ENCODE assay signal across 17 cellular contexts in the genomic region with DNA sequence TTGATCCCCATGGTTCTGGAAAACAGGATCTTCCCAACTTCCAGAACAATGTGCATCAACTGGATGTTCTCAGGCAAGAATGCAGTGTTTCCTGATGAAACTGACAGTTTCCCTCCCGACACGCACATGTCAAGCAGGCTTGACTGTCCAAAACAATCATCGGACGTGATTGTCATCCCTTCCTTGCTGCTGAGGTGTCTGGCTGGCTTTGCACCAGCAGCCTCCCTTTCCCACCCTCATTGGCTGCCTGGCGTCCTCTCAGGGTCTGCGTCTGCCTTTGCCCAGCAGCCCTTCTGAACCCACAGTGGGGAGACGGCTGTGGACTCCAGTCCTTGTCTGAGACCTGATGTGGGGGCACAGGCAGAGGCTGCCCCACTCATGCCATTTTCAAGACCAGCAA.
DNase-seq lines count a peak whose midpoint lies in the region; ATAC-seq and TF ChIP-seq lines count a peak whose summit lies in the region.
"Had no signal": no experiment of that assay in that cellular context is flagged by ENCODE, and none has a peak within 500 bp of the region (broad histone marks: within the 10 kb centered on the region; RNA-seq: fewer than 3 reads in every experiment).

No MANE protein-coding gene starts in this region.

- no peaks in the 10 kb centered on the region for H3K9me3 ChIP-seq in adrenal gland (replicated peaks in 1 of 3)
- no peaks in the 10 kb centered on the region for H3K9me3 ChIP-seq in right cardiac atrium (ENCODE audit: control insufficient read depth, low read length)
- H3K9me3 ChIP-seq in skeletal muscle tissue (ENCODE audit: control insufficient read depth in 3 of 3, low read length in 3 of 3), result no peaks in the 10 kb centered on the region
- no peaks in the 10 kb centered on the region for H3K9me3 ChIP-seq in GM23248 (ENCODE audit: low read depth)
- H3K9me3 ChIP-seq: BE2C, SJCRH30 had no signal

- no peaks in the 10 kb centered on the region for H3K27me3 Mint-ChIP-seq in endothelial cell (ENCODE audit: unreplicated experiment)
- no peaks in the 10 kb centered on the region for H3K27me3 Mint-ChIP-seq in activated naive CD4-positive, alpha-beta T cell treated with anti-CD3 and anti-CD28 coated beads for 36 hours (ENCODE audit: low read depth)
- H3K27me3 Mint-ChIP-seq: CD4-positive, alpha-beta T cell; IgD-negative memory B cell had no signal

- in situ Hi-C loops in GM23248 (cut with MboI), result no loop called here

- H3K9ac ChIP-seq in skeletal muscle tissue (ENCODE audit: low read depth in 1 of 3, low read length in 3 of 3), result peak overlapping the region in 2 of 3 donors; percentile 28 to 39
- no peak overlapping the region for H3K9ac ChIP-seq in GM23248

- ATAC-seq in right cardiac atrium (peak; percentile 50 to 63), SK-N-SH treated with all-trans-retinoic acid at 6 μM for 48 hours (no peak)

- no peaks in the 10 kb centered on the region for H3K9me2 ChIP-seq in GM23248 (ENCODE audit: insufficient read depth)

- peak overlapping the region in 2 of 5 donors; percentile 14 to 60 for H3K27ac ChIP-seq in adrenal gland
- peak overlapping the region; percentile 33 for H3K27ac ChIP-seq in right cardiac atrium (ENCODE audit: low read length)
- peak overlapping the region; percentile 58 for H3K27ac ChIP-seq in skeletal muscle tissue (ENCODE audit: low read depth, low read length)
- H3K27ac ChIP-seq in GM23248, result no peak overlapping the region
- H3K27ac ChIP-seq: SJCRH30 had no signal

- H3F3A ChIP-seq in GM23248 (ENCODE audit: insufficient read depth), result peaks cover 13% of the 10 kb centered on the region; the same call in 1 of the 2 replicates

- H3K4me3 ChIP-seq in adrenal gland (no peak overlapping the region), right cardiac atrium (ENCODE audit: low read length) (no peak overlapping the region), skeletal muscle tissue (ENCODE audit: low read length in 3 of 3) (peak overlapping the region in 1 of 3 donors; percentile 41), GM23248 (no peak overlapping the region)
- H3K4me3 ChIP-seq: SJCRH30 had no signal

- H2AFZ ChIP-seq in GM23248, result no peak overlapping the region

- peak in 4 of 7 donors; percentile 18 to 56 (median 38) for DNase-seq in adrenal gland
- DNase-seq in endothelial cell (ENCODE audit: low spot score), result peak; percentile 57
- DNase-seq in right cardiac atrium, result peak; percentile 46 to 58 (median 58)
- no peak for DNase-seq in GM23248
- no peak for DNase-seq in activated naive CD4-positive, alpha-beta T cell treated with anti-CD3 and anti-CD28 coated beads for 36 hours
- DNase-seq in stimulated activated CD4-positive, alpha-beta T cell treated with anti-CD3 and anti-CD28 coated beads, Interleukin-4, amount 100 ng/mL, for 4 hours, result no peak
- DNase-seq: BE2C; Calu3; CD4-positive, alpha-beta T cell; H7; NCI-H1105 treated with DMSO at 0.1 percent for 48 hours; NCI-H187 treated with DMSO at 0.1 percent for 48 hours; NCI-H526 treated with DMSO at 0.1 percent for 48 hours; SJCRH30 had no signal

- H3K4me2 ChIP-seq in GM23248 (ENCODE audit: unreplicated experiment), result no peak overlapping the region

- no peak for TF ChIP-seq POLR2A in adrenal gland (IDR thresholded peaks at IDR 0.05)

- no peak overlapping the region for H3K4me3 Mint-ChIP-seq in endothelial cell (ENCODE audit: unreplicated experiment)
- H3K4me3 Mint-ChIP-seq in activated naive CD4-positive, alpha-beta T cell treated with anti-CD3 and anti-CD28 coated beads for 36 hours, result no peak overlapping the region
- H3K4me3 Mint-ChIP-seq: CD4-positive, alpha-beta T cell; IgD-negative memory B cell had no signal

- peaks cover 7% of the 10 kb centered on the region for H3K36me3 Mint-ChIP-seq in endothelial cell (ENCODE audit: low read depth, unreplicated experiment)
- H3K36me3 Mint-ChIP-seq in activated naive CD4-positive, alpha-beta T cell treated with anti-CD3 and anti-CD28 coated beads for 36 hours (ENCODE audit: low read depth), result peaks cover 6% of the 10 kb centered on the region

- H3K4me1 ChIP-seq in adrenal gland (replicated peaks in 1 of 2) (peaks cover 0 to 18% of the 10 kb centered on the region in 2 donors), right cardiac atrium (ENCODE audit: control insufficient read depth, insufficient read depth, low read length) (peaks cover 18% of the 10 kb centered on the region), skeletal muscle tissue (ENCODE audit: control insufficient read depth in 3 of 3, insufficient read depth in 3 of 3, low read length in 3 of 3) (peaks cover 11 to 26% (median 23%) of the 10 kb centered on the region in 3 donors), GM23248 (ENCODE audit: insufficient read depth) (peaks cover 12% of the 10 kb centered on the region)
- H3K4me1 ChIP-seq: SJCRH30 had no signal

- peak overlapping the region; percentile 98 for H3K27ac Mint-ChIP-seq in endothelial cell (ENCODE audit: unreplicated experiment)
- H3K27ac Mint-ChIP-seq in activated naive CD4-positive, alpha-beta T cell treated with anti-CD3 and anti-CD28 coated beads for 36 hours, result no peak overlapping the region
- H3K27ac Mint-ChIP-seq: CD4-positive, alpha-beta T cell; IgD-negative memory B cell had no signal

- intact Hi-C loops in adrenal gland (cut with DNase I) (no loop called here), right cardiac atrium (cut with DNase I) (loop anchor here in 1 of 4 donors (5.0 kb wide), 1 partner anchor 113 kb away; the partner anchor contains the start of gene MARCHF3)
- intact Hi-C loops in activated naive CD4-positive, alpha-beta T cell treated with anti-CD3 and anti-CD28 coated beads for 36 hours (cut with micrococcal nuclease), result no loop called here

- H3K79me2 ChIP-seq in GM23248 (ENCODE audit: insufficient read depth), result no peaks in the 10 kb centered on the region

- no peaks in the 10 kb centered on the region for H3K27me3 ChIP-seq in adrenal gland
- H3K27me3 ChIP-seq in right cardiac atrium (ENCODE audit: control insufficient read depth, insufficient read depth), result no peaks in the 10 kb centered on the region
- H3K27me3 ChIP-seq in skeletal muscle tissue (ENCODE audit: control insufficient read depth in 3 of 3, insufficient read depth in 3 of 3, low read length in 3 of 3), result no peaks in the 10 kb centered on the region
- H3K27me3 ChIP-seq in GM23248 (replicated peaks; ENCODE audit: insufficient read depth), result no peaks in the 10 kb centered on the region
- H3K27me3 ChIP-seq: BE2C, SJCRH30 had no signal

- H4K20me1 ChIP-seq in GM23248 (ENCODE audit: insufficient read depth), result no peaks in the 10 kb centered on the region

- H3K9me3 Mint-ChIP-seq in endothelial cell (ENCODE audit: unreplicated experiment), result no peaks in the 10 kb centered on the region
- no peaks in the 10 kb centered on the region for H3K9me3 Mint-ChIP-seq in activated naive CD4-positive, alpha-beta T cell treated with anti-CD3 and anti-CD28 coated beads for 36 hours
- H3K9me3 Mint-ChIP-seq: CD4-positive, alpha-beta T cell; IgD-negative memory B cell had no signal

- CTCF ChIA-PET in activated naive CD4-positive, alpha-beta T cell treated with anti-CD3 and anti-CD28 coated beads for 36 hours (lab: Charles Lee), result no interaction called here

- H3K4me1 Mint-ChIP-seq in endothelial cell (ENCODE audit: unreplicated experiment), result peaks cover 60% of the 10 kb centered on the region
- no peaks in the 10 kb centered on the region for H3K4me1 Mint-ChIP-seq in activated naive CD4-positive, alpha-beta T cell treated with anti-CD3 and anti-CD28 coated beads for 36 hours (ENCODE audit: low read depth)

- WGBS in adrenal gland, 4 donors, result 84 to 95% (median 89%) methylated on average over 5 to 7 of the region's 7 CpGs
- WGBS in right cardiac atrium, result 33% methylated on average over 7 of the region's 7 CpGs
- 92 to 93% methylated on average over 7 of the region's 7 CpGs for WGBS in GM23248 (ENCODE audit: low coverage in 1 of 2, low lambda C conversion rate in 2 of 2, missing lambda C conversion rate in 2 of 2), 2 experiments

- no peaks in the 10 kb centered on the region for H3K36me3 ChIP-seq in adrenal gland (replicated peaks in 1 of 2)
- H3K36me3 ChIP-seq in skeletal muscle tissue (ENCODE audit: control insufficient read depth in 3 of 3, insufficient read depth in 3 of 3, low read length in 3 of 3), result peaks cover 7 to 18% (median 8%) of the 10 kb centered on the region in 3 donors
- H3K36me3 ChIP-seq in GM23248 (ENCODE audit: low read depth), result no peaks in the 10 kb centered on the region
- H3K36me3 ChIP-seq: BE2C had no signal

- TF ChIP-seq CTCF in adrenal gland (IDR thresholded peaks at IDR 0.05) (no peak), endothelial cell (IDR thresholded peaks at IDR 0.05; ENCODE audit: unreplicated experiment) (no peak)

TF ChIP-seq in SK-N-SH treated with all-trans-retinoic acid at 6 μM for 48 hours, 23 proteins besides CTCF, POLR2A, EP300 and RAD21 (continues in another document):
- TF ChIP-seq PPARA (CRISPR knock-in tag; IDR thresholded peaks at IDR 0.05; ENCODE audit: borderline replicate concordance), result no peak
- no peak for TF ChIP-seq GLIS3 (CRISPR knock-in tag; IDR thresholded peaks at IDR 0.05)
- no peak for TF ChIP-seq TOX (CRISPR knock-in tag; IDR thresholded peaks at IDR 0.05; ENCODE audit: borderline replicate concordance)
- no peak for TF ChIP-seq CSRNP3 (CRISPR knock-in tag; IDR thresholded peaks at IDR 0.05)
- no peak for TF ChIP-seq RARB (CRISPR knock-in tag; IDR thresholded peaks at IDR 0.05)
- TF ChIP-seq, protein P1, sequence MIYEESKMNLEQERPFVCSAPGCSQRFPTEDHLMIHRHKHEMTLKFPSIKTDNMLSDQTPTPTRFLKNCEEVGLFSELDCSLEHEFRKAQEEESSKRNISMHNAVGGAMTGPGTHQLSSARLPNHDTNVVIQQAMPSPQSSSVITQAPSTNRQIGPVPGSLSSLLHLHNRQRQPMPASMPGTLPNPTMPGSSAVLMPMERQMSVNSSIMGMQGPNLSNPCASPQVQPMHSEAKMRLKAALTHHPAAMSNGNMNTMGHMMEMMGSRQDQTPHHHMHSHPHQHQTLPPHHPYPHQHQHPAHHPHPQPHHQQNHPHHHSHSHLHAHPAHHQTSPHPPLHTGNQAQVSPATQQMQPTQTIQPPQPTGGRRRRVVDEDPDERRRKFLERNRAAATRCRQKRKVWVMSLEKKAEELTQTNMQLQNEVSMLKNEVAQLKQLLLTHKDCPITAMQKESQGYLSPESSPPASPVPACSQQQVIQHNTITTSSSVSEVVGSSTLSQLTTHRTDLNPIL (CRISPR knock-in tag; IDR thresholded peaks at IDR 0.05; ENCODE audit: low read depth), result no peak

Comparison
In these comparisons a context has a peak if more than half of its experiments do, and no peak if none do; other contexts are left out.
1. DNase-seq: peak in adrenal gland (4 of 7), endothelial cell (single experiment) and right cardiac atrium (3 of 3); none in GM23248 (single experiment), activated naive CD4-positive, alpha-beta T cell treated with anti-CD3 and anti-CD28 coated beads for 36 hours (single experiment) and stimulated activated CD4-positive, alpha-beta T cell treated with anti-CD3 and anti-CD28 coated beads, Interleukin-4, amount 100 ng/mL, for 4 hours (0 of 2).